ENCODE assay signal across 1 cellular context in the genomic region with DNA sequence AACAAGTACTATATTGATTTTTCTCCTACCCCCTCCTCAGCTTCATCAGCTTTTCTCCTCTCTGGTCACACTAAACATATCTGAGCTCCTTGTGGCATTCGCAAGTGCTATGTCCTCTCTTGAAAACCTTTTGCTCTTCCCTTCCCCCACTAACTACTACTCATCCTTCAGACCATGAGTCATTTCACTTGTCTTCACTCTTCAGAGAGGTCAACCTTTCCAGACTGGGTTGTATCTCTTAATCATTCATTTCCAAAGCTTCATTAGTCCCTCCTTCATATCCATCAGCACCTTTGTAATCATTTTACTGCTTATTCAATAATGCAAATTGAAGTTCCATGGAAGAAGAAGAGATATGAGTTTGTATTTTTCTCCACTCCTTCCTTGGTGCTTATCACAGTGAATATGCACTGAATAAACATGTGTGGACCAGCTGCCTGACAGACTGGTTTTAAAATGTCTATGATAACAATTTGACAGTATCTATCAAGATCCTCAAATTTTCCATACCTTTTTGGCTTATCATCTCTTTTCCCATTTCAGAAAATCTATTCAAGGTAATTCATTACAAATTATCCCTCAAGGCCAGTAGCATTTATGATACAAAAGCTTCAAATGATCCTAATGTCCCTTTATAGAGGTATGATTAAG.
TF ChIP-seq lines count a peak whose summit lies in the region.

No MANE protein-coding gene starts in this region.

TF ChIP-seq in K562, 482 proteins besides CTCF, POLR2A, EP300 and RAD21 (continued from another document):
- TF ChIP-seq ZBTB43 (CRISPR knock-in tag; IDR thresholded peaks at IDR 0.05) = no peak
- TF ChIP-seq THRAP3 (IDR thresholded peaks at IDR 0.05; ENCODE audit: borderline replicate concordance) = no peak
- TF ChIP-seq RREB1 (CRISPR knock-in tag; IDR thresholded peaks at IDR 0.05) = no peak
- no peak for TF ChIP-seq ZNF165 (CRISPR knock-in tag; IDR thresholded peaks at IDR 0.05; ENCODE audit: borderline replicate concordance)
- no peak for TF ChIP-seq EWSR1 (IDR thresholded peaks at IDR 0.05; ENCODE audit: borderline replicate concordance, low read depth, partially characterized antibody)
- TF ChIP-seq MTA1 (IDR thresholded peaks at IDR 0.05; ENCODE audit: borderline replicate concordance) = no peak
- peak; percentile 82 for TF ChIP-seq DPF2 (IDR thresholded peaks at IDR 0.05)
